1 cellular context compared by ENCODE assay signal in genomic region chr19:46068345-46069258, GRCh38.
TF ChIP-seq lines count a peak whose summit lies in the region.

No MANE protein-coding gene starts in this region.

TF ChIP-seq in A549, 52 proteins besides CTCF, POLR2A, EP300 and RAD21 (continued from another document):
- TF ChIP-seq EHMT2 (IDR thresholded peaks at IDR 0.05; ENCODE audit: low read depth) (no peak), CHD2 (IDR thresholded peaks at IDR 0.05; ENCODE audit: low read length, partially characterized antibody) (no peak), KDM1A (IDR thresholded peaks at IDR 0.05; ENCODE audit: low read depth) (no peak), MAZ (IDR thresholded peaks at IDR 0.05; ENCODE audit: borderline replicate concordance, low read depth, low read length) (no peak)
- TF ChIP-seq, protein P1, sequence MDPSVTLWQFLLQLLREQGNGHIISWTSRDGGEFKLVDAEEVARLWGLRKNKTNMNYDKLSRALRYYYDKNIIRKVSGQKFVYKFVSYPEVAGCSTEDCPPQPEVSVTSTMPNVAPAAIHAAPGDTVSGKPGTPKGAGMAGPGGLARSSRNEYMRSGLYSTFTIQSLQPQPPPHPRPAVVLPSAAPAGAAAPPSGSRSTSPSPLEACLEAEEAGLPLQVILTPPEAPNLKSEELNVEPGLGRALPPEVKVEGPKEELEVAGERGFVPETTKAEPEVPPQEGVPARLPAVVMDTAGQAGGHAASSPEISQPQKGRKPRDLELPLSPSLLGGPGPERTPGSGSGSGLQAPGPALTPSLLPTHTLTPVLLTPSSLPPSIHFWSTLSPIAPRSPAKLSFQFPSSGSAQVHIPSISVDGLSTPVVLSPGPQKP (IDR thresholded peaks at IDR 0.05; ENCODE audit: low read depth, low read length), result no peak
